13 cellular contexts compared by ENCODE assay signal in the genomic region with DNA sequence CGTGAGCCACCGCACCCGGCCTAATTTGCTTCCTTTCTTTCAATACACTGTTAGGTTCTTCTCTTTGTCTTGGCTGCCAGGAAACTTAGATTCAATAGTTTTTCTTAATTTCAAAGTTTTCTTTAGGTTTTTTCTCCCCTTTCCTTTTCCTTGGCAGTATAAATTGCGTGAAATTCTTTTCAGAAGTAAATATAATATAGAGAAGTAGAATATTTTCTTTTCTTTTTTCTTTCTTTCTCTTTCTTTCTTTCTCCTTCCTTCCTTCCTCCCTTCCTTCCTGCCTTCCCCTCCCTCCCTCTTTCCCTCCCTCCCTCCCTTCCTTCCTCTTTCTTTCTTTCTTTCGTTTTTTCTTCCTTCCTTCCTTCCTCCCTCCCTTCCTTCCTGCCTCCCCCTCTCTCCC.
"Had no signal": no experiment of that assay in that cellular context is flagged by ENCODE, and none has a peak within 500 bp of the region (broad histone marks: within the 10 kb centered on the region; RNA-seq: fewer than 3 reads in every experiment).

No MANE protein-coding gene starts in this region.

- DNase-seq: activated B cell treated with CpG ODN at 0.5 μM for 24 hours; activated CD4-positive, alpha-beta T cell treated with anti-CD3 and anti-CD28 coated beads, Interleukin-2, amount 10 ng/mL, durations not matched to agents 7 days and 5 days; activated gamma-delta T cell treated with Interleukin-2 at 50 U/mL for 16 hours; aorta; dorsolateral prefrontal cortex; hippocampal formation; sigmoid colon; stimulated activated CD4-positive, alpha-beta T cell treated with anti-CD3 and anti-CD28 coated beads, Interleukin-2, amount 100 ng/mL, for 24 hours; stomach had no signal

- H3K36me3 ChIP-seq: sigmoid colon, stomach, thoracic aorta had no signal

- H3K27ac Mint-ChIP-seq: activated B cell treated with CpG ODN at 0.5 μM for 24 hours; activated CD4-positive, alpha-beta T cell treated with anti-CD3 and anti-CD28 coated beads, Interleukin-2, amount 10 ng/mL, durations not matched to agents 7 days and 5 days had no signal

- FAIRE-seq: bronchial epithelial cell, endometrium had no signal

- H3K9me3 Mint-ChIP-seq: activated B cell treated with CpG ODN at 0.5 μM for 24 hours; activated CD4-positive, alpha-beta T cell treated with anti-CD3 and anti-CD28 coated beads, Interleukin-2, amount 10 ng/mL, durations not matched to agents 7 days and 5 days had no signal

- ATAC-seq: esophagus mucosa had no signal

- H3K9me3 ChIP-seq: sigmoid colon, stomach, thoracic aorta had no signal

- H3K4me3 ChIP-seq: sigmoid colon, stomach, thoracic aorta had no signal

- H3K27ac ChIP-seq: dorsolateral prefrontal cortex, sigmoid colon, stomach, thoracic aorta had no signal

- H3K27me3 ChIP-seq: dorsolateral prefrontal cortex, sigmoid colon, stomach had no signal
